Comparison of ENCODE assay signal across 13 cellular contexts in the genomic region with DNA sequence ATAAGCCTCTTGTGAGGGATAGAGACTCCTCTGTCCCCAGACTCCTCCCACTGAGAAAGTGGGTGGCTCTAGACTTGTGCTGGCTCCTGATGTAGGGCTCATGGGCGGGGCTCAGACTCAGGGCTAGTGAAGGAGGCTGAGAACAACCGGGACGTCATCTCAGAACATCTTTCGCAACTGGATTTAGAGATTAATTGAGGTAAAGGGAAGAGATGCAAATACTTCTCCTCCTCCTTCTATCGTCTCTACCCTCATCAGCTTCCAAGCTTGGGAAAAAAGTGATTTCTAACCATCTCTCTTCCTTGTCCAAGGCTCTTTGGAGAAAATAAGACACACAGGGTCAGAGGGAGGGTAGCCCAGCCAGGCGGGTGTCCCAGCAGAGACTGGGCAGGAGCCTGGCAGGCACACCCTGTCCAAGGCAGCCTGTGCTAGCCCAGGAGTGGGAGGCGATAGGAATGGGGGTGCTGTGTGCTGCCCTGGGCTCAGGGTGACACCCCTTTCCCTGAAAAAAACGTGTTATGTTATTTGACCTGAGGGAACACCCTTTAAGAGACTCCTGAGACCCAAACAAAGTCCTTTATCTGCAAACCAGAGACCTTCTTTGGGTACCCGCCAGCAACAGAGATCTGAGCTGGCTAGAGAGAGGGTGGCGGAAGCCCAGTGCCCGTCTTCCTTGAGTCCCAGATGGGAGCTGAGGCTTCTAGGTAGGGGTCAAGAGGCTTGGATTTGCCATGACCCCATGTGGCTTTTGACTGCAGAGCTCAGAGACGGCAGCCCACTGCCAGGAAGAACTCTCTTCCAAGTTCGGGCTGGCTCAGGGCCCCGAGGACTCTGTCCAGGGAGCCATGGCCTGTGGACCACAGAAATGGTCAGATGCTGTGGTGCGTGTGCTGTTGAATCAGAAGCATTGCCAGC.
DNase-seq lines count a peak whose midpoint lies in the region; ATAC-seq, FAIRE-seq and TF ChIP-seq lines count a peak whose summit lies in the region.
"Had no signal": no experiment of that assay in that cellular context is flagged by ENCODE, and none has a peak within 500 bp of the region (broad histone marks: within the 10 kb centered on the region; RNA-seq: fewer than 3 reads in every experiment).

No MANE protein-coding gene starts in this region.

- no peak overlapping the region for H3K27ac Mint-ChIP-seq in natural killer cell treated with Interleukin-12 subunit alpha and Interleukin-12 subunit beta and Interleukin-15 and Interleukin-18, amount 100 ng/mL, for 72 hours

- no peak for TF ChIP-seq RAD21 in GM12878 (IDR thresholded peaks at IDR 0.05; ENCODE audit: insufficient read depth, low read depth, low read length)

- no peaks in the 10 kb centered on the region for H3K4me1 ChIP-seq in GM12878 (ENCODE audit: control insufficient read depth, insufficient read depth, low read length)
- H3K4me1 ChIP-seq in left ventricle myocardium inferior = peaks cover 67% of the 10 kb centered on the region

- no peak overlapping the region for H3K4me3 Mint-ChIP-seq in natural killer cell treated with Interleukin-12 subunit alpha and Interleukin-12 subunit beta and Interleukin-15 and Interleukin-18, amount 100 ng/mL, for 72 hours
- H3K4me3 Mint-ChIP-seq: CD14-positive monocyte had no signal

- no peak overlapping the region for H3K9ac ChIP-seq in GM12878 (ENCODE audit: control insufficient read depth, insufficient read depth, low read length)

- CTCF ChIA-PET in GM12878 (lab: Yijun Ruan, JAX) = no interaction called here

- POLR2A ChIA-PET in GM12878 (lab: Charles Lee) = no interaction called here

- H3K27me3 ChIP-seq in GM12878 (replicated peaks in 1 of 2; ENCODE audit: control insufficient read depth in 2 of 2, insufficient read depth in 2 of 2, low read length in 1 of 2) (peaks cover 3 to 4% of the 10 kb centered on the region in 2 experiments; a peak in 2 of 4 replicates), left ventricle myocardium inferior (ENCODE audit: low read depth) (no peaks in the 10 kb centered on the region)

- RAD21 ChIA-PET in GM12878 (lab: Charles Lee; ENCODE audit: unreplicated experiment) = no interaction called here

- TF ChIP-seq CTCF in GM12878 (IDR thresholded peaks at IDR 0.05 in 2 of 3, conservative IDR thresholded peaks at IDR 0.05 in 1 of 3; ENCODE audit: control insufficient read depth in 2 of 3, extremely low read depth in 1 of 3, insufficient read depth in 1 of 3, low read depth in 3 of 3, low read length in 3 of 3) (no peak), left ventricle myocardium inferior (IDR thresholded peaks at IDR 0.05; ENCODE audit: borderline replicate concordance) (no peak)

- no peaks in the 10 kb centered on the region for H3K9me3 Mint-ChIP-seq in natural killer cell treated with Interleukin-12 subunit alpha and Interleukin-12 subunit beta and Interleukin-15 and Interleukin-18, amount 100 ng/mL, for 72 hours

- 40% methylated on average over 15 of the region's 15 CpGs for WGBS in GM12878 (ENCODE audit: insufficient coverage, insufficient replicate concordance, low lambda C conversion rate, missing lambda C conversion rate)

- H4K20me1 ChIP-seq in GM12878 (ENCODE audit: control insufficient read depth, insufficient read depth) = no peaks in the 10 kb centered on the region

- no peaks in the 10 kb centered on the region for H3K79me2 ChIP-seq in GM12878 (ENCODE audit: control insufficient read depth, insufficient read depth, low read length)

- H3K4me2 ChIP-seq in GM12878 (ENCODE audit: control insufficient read depth, insufficient read depth) = no peak overlapping the region

- ATAC-seq in GM12878 (peak; percentile 68; the same call in 2 of the 3 replicates), sciatic nerve (peak; percentile 93), HG03280 (IDR thresholded peaks at IDR 0.05; ENCODE audit: unreplicated experiment) (no peak), HG03095 (IDR thresholded peaks at IDR 0.05; ENCODE audit: unreplicated experiment) (no peak)
- no peak for ATAC-seq in natural killer cell treated with Interleukin-12 subunit alpha and Interleukin-12 subunit beta and Interleukin-15 and Interleukin-18, amount 100 ng/mL, for 72 hours

- no peaks in the 10 kb centered on the region for H3K4me1 Mint-ChIP-seq in natural killer cell treated with Interleukin-12 subunit alpha and Interleukin-12 subunit beta and Interleukin-15 and Interleukin-18, amount 100 ng/mL, for 72 hours (ENCODE audit: low read depth in 2 of 2)

- no peak for TF ChIP-seq EP300 in GM12878 (IDR thresholded peaks at IDR 0.05; ENCODE audit: borderline replicate concordance in 1 of 2, control insufficient read depth in 1 of 2, low read depth in 2 of 2, low read length in 2 of 2)

- FAIRE-seq in GM12878 (lab: Jason Lieb, UNC) = no peak
- FAIRE-seq: GM18507 had no signal

- H3K36me3 Mint-ChIP-seq in natural killer cell treated with Interleukin-12 subunit alpha and Interleukin-12 subunit beta and Interleukin-15 and Interleukin-18, amount 100 ng/mL, for 72 hours = no peaks in the 10 kb centered on the region
- H3K36me3 Mint-ChIP-seq: CD14-positive monocyte had no signal

- H3K27ac ChIP-seq in GM12878 (ENCODE audit: control insufficient read depth, insufficient read depth) (no peak overlapping the region), left ventricle myocardium inferior (replicated peaks) (peak overlapping the region; percentile 83)

- H3K4me3 ChIP-seq in GM12878 = no peak overlapping the region
- H3K4me3 ChIP-seq in left ventricle myocardium inferior = no peak overlapping the region

- TF ChIP-seq POLR2A in GM12878 (IDR thresholded peaks at IDR 0.05; ENCODE audit: low read depth, low read length) = no peak

- H3K9me3 ChIP-seq in GM12878 (replicated peaks; ENCODE audit: control insufficient read depth, insufficient read depth, low read length) (no peaks in the 10 kb centered on the region), left ventricle myocardium inferior (replicated peaks) (no peaks in the 10 kb centered on the region)

- SMC1A ChIA-PET in GM12878 (lab: Charles Lee; ENCODE audit: uncharacterized antibody, unreplicated experiment) = no interaction called here

- intact Hi-C loops in GM12878 (cut with micrococcal nuclease; ENCODE audit: unreplicated experiment) (no loop called here), left ventricle myocardium inferior (cut with micrococcal nuclease) (loop anchor here (10.0 kb wide), 1 partner anchor 165 kb away; a partner anchor contains a TSS), sciatic nerve (cut with DNase I) (no loop called here)

- no peak overlapping the region for H2AFZ ChIP-seq in GM12878 (ENCODE audit: control insufficient read depth, low read depth, low read length)

- DNase-seq in GM03348 (ENCODE audit: low spot score) = peak; percentile 72
- DNase-seq in GM12878 (ENCODE audit: low read depth, low spot score) = no peak
- DNase-seq in left ventricle myocardium inferior = peak; percentile 88
- DNase-seq in sciatic nerve (ENCODE audit: low spot score) = peak; percentile 89
- DNase-seq in NCI-H146 (lab: John Stamatoyannopoulos, UW) = no peak
- DNase-seq in natural killer cell treated with Interleukin-12 subunit alpha and Interleukin-12 subunit beta and Interleukin-15 and Interleukin-18, amount 100 ng/mL, for 72 hours (ENCODE audit: low spot score) = no peak
- DNase-seq: activated T-cell treated with anti-CD3 and anti-CD28 coated beads, Interleukin-2, amount 50 U/mL, for 1 hour; effector CD4-positive, alpha-beta T cell; NCI-H524 had no signal

- peaks cover 0 to 6% of the 10 kb centered on the region in 2 donors for H3K27me3 Mint-ChIP-seq in natural killer cell treated with Interleukin-12 subunit alpha and Interleukin-12 subunit beta and Interleukin-15 and Interleukin-18, amount 100 ng/mL, for 72 hours

- in situ Hi-C loops in GM12878 (cut with MboI) = no loop called here

- no TSS peak for BruUV-seq in GM12878 (replicated peaks; lab: Mats Ljungman, UMichigan)

- H3K36me3 ChIP-seq in GM12878 (ENCODE audit: control insufficient read depth in 2 of 2, insufficient read depth in 2 of 2, low read length in 1 of 2) (no peaks in the 10 kb centered on the region), left ventricle myocardium inferior (no peaks in the 10 kb centered on the region)

TF ChIP-seq in GM12878, 131 proteins besides CTCF, POLR2A, EP300 and RAD21:
- no peak for TF ChIP-seq RB1 (IDR thresholded peaks at IDR 0.05; ENCODE audit: borderline replicate concordance)
- TF ChIP-seq TCF3 (IDR thresholded peaks at IDR 0.05; ENCODE audit: borderline replicate concordance, insufficient read depth, low read depth, low read length) = no peak
- no peak for TF ChIP-seq EED (IDR thresholded peaks at IDR 0.05; ENCODE audit: low read depth)
- no peak for TF ChIP-seq ESRRA (IDR thresholded peaks at IDR 0.05; ENCODE audit: low read length)
- TF ChIP-seq TCF12 (IDR thresholded peaks at IDR 0.05; ENCODE audit: low read depth, low read length) = no peak
- no peak for TF ChIP-seq FOS (IDR thresholded peaks at IDR 0.05; ENCODE audit: borderline replicate concordance, extremely low read depth, insufficient read length)
- TF ChIP-seq SUPT20H (IDR thresholded peaks at IDR 0.05; ENCODE audit: borderline replicate concordance, control insufficient read depth, low read depth, low read length) = no peak
- no peak for TF ChIP-seq SPI1 (IDR thresholded peaks at IDR 0.05; ENCODE audit: borderline replicate concordance, insufficient read depth, low read depth, low read length)
TF ChIP-seq in GM12878: peak in this region for 0.

Comparison
In these comparisons a context has a peak if more than half of its experiments do, and no peak if none do; other contexts are left out.
1. DNase-seq: peak in GM03348 (single experiment), left ventricle myocardium inferior (single experiment) and sciatic nerve (single experiment); none in GM12878 (single experiment), NCI-H146 (single experiment) and natural killer cell treated with Interleukin-12 subunit alpha and Interleukin-12 subunit beta and Interleukin-15 and Interleukin-18, amount 100 ng/mL, for 72 hours (single experiment).
2. ATAC-seq: peak in GM12878 (single experiment) and sciatic nerve (single experiment); none in HG03280 (single experiment), natural killer cell treated with Interleukin-12 subunit alpha and Interleukin-12 subunit beta and Interleukin-15 and Interleukin-18, amount 100 ng/mL, for 72 hours (0 of 2) and HG03095 (single experiment).